Comparison of ENCODE assay signal across 1 cellular context in genomic region chr10:62437696-62438095, GRCh38.
TF ChIP-seq lines count a peak whose summit lies in the region.

No MANE protein-coding gene starts in this region.

TF ChIP-seq in SK-N-SH treated with all-trans-retinoic acid at 6 μM for 48 hours, 23 proteins besides CTCF, POLR2A, EP300 and RAD21 (continued from another document):
- TF ChIP-seq POU6F1 (CRISPR knock-in tag; IDR thresholded peaks at IDR 0.05; ENCODE audit: borderline replicate concordance, low read depth) (no peak), PPARA (CRISPR knock-in tag; IDR thresholded peaks at IDR 0.05; ENCODE audit: borderline replicate concordance) (no peak), PATZ1 (CRISPR knock-in tag; IDR thresholded peaks at IDR 0.05; ENCODE audit: borderline replicate concordance) (no peak)
